In the genomic region with DNA sequence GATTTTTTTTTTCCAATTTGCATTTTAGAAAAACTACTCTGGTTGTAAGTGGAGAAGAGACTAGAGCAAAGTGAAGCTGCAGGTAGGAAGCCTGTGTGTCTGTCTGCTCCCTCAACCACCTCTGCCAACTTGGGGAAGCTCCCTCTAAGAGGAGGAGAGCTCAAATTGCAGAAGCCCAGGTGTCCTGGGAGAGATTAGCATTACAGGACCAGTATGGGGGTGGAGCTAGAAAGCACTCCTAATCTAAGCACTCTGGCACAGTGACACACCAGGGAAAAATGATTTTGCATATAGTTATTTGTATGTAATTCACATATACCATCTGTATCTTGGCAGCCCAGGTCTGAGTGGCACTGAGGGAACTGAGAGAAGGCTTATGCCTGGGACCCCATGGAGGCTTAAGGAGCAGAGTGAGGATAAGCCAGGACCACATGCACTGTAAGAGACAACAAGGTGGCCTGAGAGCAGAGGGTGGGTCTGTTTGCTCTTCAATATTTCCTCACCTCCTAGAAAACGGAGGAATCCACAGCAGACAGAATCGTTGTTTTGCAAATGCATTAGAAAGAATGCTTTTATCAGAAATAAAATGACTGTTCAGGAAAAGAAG, we compare ENCODE assay signal across 1 cellular context.
TF ChIP-seq lines count a peak whose summit lies in the region.

No MANE protein-coding gene starts in this region.

TF ChIP-seq in H1, 55 proteins besides CTCF, POLR2A, EP300 and RAD21:
- TF ChIP-seq POLR2AphosphoS5 (IDR thresholded peaks at IDR 0.05; ENCODE audit: low read depth, low read length) (no peak), SUZ12 (IDR thresholded peaks at IDR 0.05; ENCODE audit: low read length) (no peak), SIRT6 (IDR thresholded peaks at IDR 0.05; ENCODE audit: low read length) (no peak), NRF1 (IDR thresholded peaks at IDR 0.05; ENCODE audit: low read depth, low read length) (no peak), GABPA (IDR thresholded peaks at IDR 0.05; ENCODE audit: borderline replicate concordance, insufficient read depth, low read length) (no peak), ASH2L (IDR thresholded peaks at IDR 0.05; ENCODE audit: low read length) (no peak), RFX5 (IDR thresholded peaks at IDR 0.05; ENCODE audit: borderline replicate concordance, low read depth, low read length) (no peak), PHF8 (conservative IDR thresholded peaks at IDR 0.05; ENCODE audit: low read depth, low read length) (no peak), TAF7 (optimal IDR thresholded peaks at IDR 0.05; ENCODE audit: borderline replicate concordance, low read depth, low read length) (no peak), RXRA (IDR thresholded peaks at IDR 0.05; ENCODE audit: insufficient read depth, low read depth, low read length) (no peak)
